Comparison of ENCODE assay signal across 8 cellular contexts in the genomic region with DNA sequence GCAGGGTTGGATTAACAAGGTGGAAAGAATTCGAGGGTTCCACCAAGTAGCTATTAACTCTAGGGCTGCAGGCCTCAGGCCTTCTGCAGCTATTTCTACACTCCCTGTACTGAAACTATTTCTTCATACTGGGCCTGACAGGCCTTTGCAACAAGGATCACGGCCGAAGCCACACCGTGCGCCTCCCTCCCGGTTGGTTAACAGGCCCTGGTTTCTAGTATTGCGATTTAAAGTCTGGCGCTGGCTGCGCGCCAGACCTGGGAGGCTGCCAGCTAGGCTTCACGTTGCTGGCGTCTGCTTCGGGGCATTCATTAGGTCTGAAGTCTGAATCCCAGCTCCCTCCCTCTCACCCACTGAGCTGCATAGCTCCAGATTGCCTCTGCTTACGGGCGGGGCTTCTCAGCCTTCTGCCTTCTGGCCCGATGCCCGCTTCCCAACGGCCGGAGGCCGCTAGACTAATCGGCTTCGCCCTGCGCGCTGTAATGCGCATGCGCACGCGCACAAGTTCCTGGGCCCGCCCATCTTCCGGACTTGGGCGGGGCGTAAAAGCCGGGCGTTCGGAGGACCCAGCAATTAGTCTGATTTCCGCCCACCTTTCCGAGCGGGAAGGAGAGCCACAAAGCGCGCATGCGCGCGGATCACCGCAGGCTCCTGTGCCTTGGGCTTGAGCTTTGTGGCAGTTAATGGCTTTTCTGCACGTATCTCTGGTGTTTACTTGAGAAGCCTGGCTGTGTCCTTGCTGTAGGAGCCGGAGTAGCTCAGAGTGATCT. TPM values are rescaled to one million over a fixed set of nuclear protein-coding genes. Genes with fewer than 3 reads are reported as not detected.
DNase-seq lines count a peak whose midpoint lies in the region; ATAC-seq lines count a peak whose summit lies in the region.

No MANE protein-coding gene starts in this region.

- no peak overlapping the region for H3K23ac ChIP-seq in mesendoderm (ENCODE audit: low read length)

- DNase-seq in COR-L47 (lab: John Stamatoyannopoulos, UW): peak; percentile 99
- peak; percentile 14 to 100 (median 98) for DNase-seq in HUDEP-2 (lab: John Stamatoyannopoulos, UW; ENCODE audit: unreplicated experiment in 76 of 76)
- peak; percentile 97 for DNase-seq in NOMO-1 treated with dmso at 0.1 percent for 144 hours (lab: John Stamatoyannopoulos, UW; ENCODE audit: unreplicated experiment)
- DNase-seq in activated CD8-positive, alpha-beta memory T cell treated with anti-CD3 and anti-CD28 coated beads, Interleukin-2, amount 50 U/mL, for 1 hour (ENCODE audit: extremely low read depth): peak; percentile 81
- peak; percentile 99 for DNase-seq in mesendoderm
- peak; percentile 94 for DNase-seq in stimulated activated CD8-positive, alpha-beta memory T cell treated with anti-CD3 and anti-CD28 coated beads, Interleukin-12 subunit alpha, Interleukin-12 subunit beta, amount 100 ng/mL, for 4 hours (ENCODE audit: low read depth)

- no peak overlapping the region for H2BK120ac ChIP-seq in mesendoderm (ENCODE audit: low read depth, low read length)

- H3K4me3 ChIP-seq in endocrine pancreas (ENCODE audit: control insufficient read depth, insufficient read depth, low read length) (peak overlapping the region; percentile 51), mesendoderm (ENCODE audit: low read length) (peak overlapping the region; percentile 89)

- no peak overlapping the region for H3K18ac ChIP-seq in mesendoderm (ENCODE audit: low read length)

- no peak overlapping the region for H4K5ac ChIP-seq in mesendoderm (ENCODE audit: low read length)

- peak overlapping the region; percentile 89 for H3K4me2 ChIP-seq in mesendoderm (ENCODE audit: low read length)

- H2BK15ac ChIP-seq in mesendoderm (replicated peaks; ENCODE audit: low read depth): no peak overlapping the region

- ATAC-seq in GM21381 (IDR thresholded peaks at IDR 0.05; ENCODE audit: unreplicated experiment): peak; percentile 79

- no peak overlapping the region for H2AK5ac ChIP-seq in mesendoderm (ENCODE audit: low read length)

- H3K4me1 ChIP-seq in endocrine pancreas (ENCODE audit: control insufficient read depth, insufficient read depth, low read length) (no peaks in the 10 kb centered on the region), mesendoderm (ENCODE audit: control insufficient read depth, low read depth, low read length) (peaks cover 3% of the 10 kb centered on the region)

- no peak overlapping the region for H2BK5ac ChIP-seq in mesendoderm (ENCODE audit: low read length)

- no peaks in the 10 kb centered on the region for H3K9me3 ChIP-seq in endocrine pancreas (ENCODE audit: control insufficient read depth, low read length)

- peaks cover 23% of the 10 kb centered on the region for H3K79me2 ChIP-seq in mesendoderm (ENCODE audit: control insufficient read depth, insufficient read depth, low read length)

- H3K27ac ChIP-seq in mesendoderm (ENCODE audit: low read depth, low read length): peak overlapping the region; percentile 87

- H3K79me1 ChIP-seq in mesendoderm (ENCODE audit: low read length): peaks cover 3% of the 10 kb centered on the region

- peak overlapping the region; percentile 19 for H3K4ac ChIP-seq in mesendoderm (ENCODE audit: low read depth, low read length)

- H3K56ac ChIP-seq in mesendoderm (ENCODE audit: low read length): peak overlapping the region; percentile 92

- H3K9ac ChIP-seq in endocrine pancreas (ENCODE audit: control insufficient read depth, insufficient read depth, low read length): peak overlapping the region; percentile 87
- H3K9ac ChIP-seq in mesendoderm (ENCODE audit: low read length): peak overlapping the region; percentile 96

- H3K27me3 ChIP-seq in endocrine pancreas (ENCODE audit: control insufficient read depth, insufficient read depth, low read length) (no peaks in the 10 kb centered on the region), mesendoderm (ENCODE audit: insufficient read depth, low read length, poor library complexity) (no peaks in the 10 kb centered on the region)

- H3K36me3 ChIP-seq in endocrine pancreas (ENCODE audit: control insufficient read depth, insufficient read depth, low read length) (peaks cover 5% of the 10 kb centered on the region), mesendoderm (ENCODE audit: control insufficient read depth, insufficient read depth, low read length) (peaks cover 16% of the 10 kb centered on the region)

- no CpG with 5 or more reads among the region's 46 CpGs for WGBS in mesendoderm (ENCODE audit: extremely low coverage, insufficient coverage, low lambda C conversion rate)

- H4K8ac ChIP-seq in mesendoderm (ENCODE audit: low read depth, low read length): no peak overlapping the region

RNA-seq across cellular contexts. Expression of gene LDHA, which starts 1.6 kb away (rescaled TPM):
- 473 TPM for polyA plus RNA-seq in mesendoderm (2013, experiment 1 of 2)
- polyA plus RNA-seq in mesendoderm (2013, experiment 2 of 2): 463 TPM

RNA-seq across cellular contexts. Expression of gene LDHC, which starts 16.2 kb away (rescaled TPM):
- 0.69 TPM for polyA plus RNA-seq in mesendoderm (2013, experiment 1 of 2)
- polyA plus RNA-seq in mesendoderm (2013, experiment 2 of 2): 0.74 TPM

RNA-seq across cellular contexts. Expression of gene LDHAL6A, which starts 59.7 kb away (rescaled TPM):
- polyA plus RNA-seq in mesendoderm (2013, experiment 1 of 2): 0.04 TPM
- not detected for polyA plus RNA-seq in mesendoderm (2013, experiment 2 of 2)

Comparison
In these comparisons a context has a peak if more than half of its experiments do, and no peak if none do; other contexts are left out.
1. Peak in every context shown above with its lines: DNase-seq, ATAC-seq, H3K4me3 ChIP-seq and H3K27ac ChIP-seq.